ENCODE assay signal across 11 cellular contexts in the genomic region with DNA sequence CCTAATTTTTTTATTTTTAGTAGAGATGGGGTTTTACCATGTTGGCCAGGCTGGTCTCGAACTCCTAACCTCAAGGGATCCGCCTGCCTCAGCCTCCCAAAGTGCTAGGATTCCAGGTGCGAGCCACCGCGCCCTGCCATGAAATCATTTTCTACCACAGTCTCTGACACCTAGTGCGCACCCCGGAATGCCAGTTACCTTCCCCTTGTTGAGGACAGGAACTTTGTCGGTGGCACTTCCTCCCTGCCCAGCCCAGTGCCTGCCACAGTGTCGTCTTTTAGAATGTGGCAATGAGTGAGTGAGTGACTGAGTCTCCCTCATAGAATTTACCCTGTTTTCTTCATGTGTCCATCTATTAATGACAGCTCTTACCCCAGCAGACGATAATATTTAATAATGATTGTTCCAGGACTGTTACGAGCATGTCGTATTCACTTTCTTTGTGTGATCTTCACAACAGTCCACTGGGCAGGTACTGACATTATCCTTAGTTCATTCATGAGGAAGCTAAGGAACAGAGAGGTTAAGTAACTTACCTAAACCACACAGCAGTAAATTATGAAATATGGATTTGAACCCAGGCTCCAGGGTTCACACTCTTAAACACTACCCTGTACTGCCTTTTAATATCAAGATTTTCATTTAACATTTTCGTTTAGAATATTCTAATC. TPM values are rescaled to one million over a fixed set of nuclear protein-coding genes. Genes with fewer than 3 reads are reported as not detected.
DNase-seq lines count a peak whose midpoint lies in the region; ATAC-seq and TF ChIP-seq lines count a peak whose summit lies in the region.
"Had no signal": no experiment of that assay in that cellular context is flagged by ENCODE, and none has a peak within 500 bp of the region (broad histone marks: within the 10 kb centered on the region; RNA-seq: fewer than 3 reads in every experiment).

No MANE protein-coding gene starts in this region.

- no peak for TF ChIP-seq CTCF in activated CD8-positive, alpha-beta T cell treated with anti-CD3 and anti-CD28 coated beads for 36 hours (IDR thresholded peaks at IDR 0.05)
- TF ChIP-seq CTCF in transverse colon (IDR thresholded peaks at IDR 0.05): no peak

- CTCF ChIA-PET in activated CD8-positive, alpha-beta T cell treated with anti-CD3 and anti-CD28 coated beads for 36 hours (lab: Charles Lee): no interaction called here

- no peaks in the 10 kb centered on the region for H3K36me3 Mint-ChIP-seq in activated CD8-positive, alpha-beta T cell treated with anti-CD3 and anti-CD28 coated beads for 36 hours (ENCODE audit: low read depth)
- H3K36me3 Mint-ChIP-seq in immature natural killer cell: peaks cover 0 to 4% (median 0%) of the 10 kb centered on the region in 3 donors

- no peaks in the 10 kb centered on the region for H3K27me3 Mint-ChIP-seq in activated CD8-positive, alpha-beta T cell treated with anti-CD3 and anti-CD28 coated beads for 36 hours
- peaks cover 0 to 11% (median 0%) of the 10 kb centered on the region in 3 donors for H3K27me3 Mint-ChIP-seq in immature natural killer cell (ENCODE audit: low read depth in 3 of 3)

- peak; percentile 83 for DNase-seq in cardiac septum (ENCODE audit: low spot score)
- no peak for DNase-seq in Right ventricle myocardium superior
- DNase-seq in activated CD8-positive, alpha-beta T cell treated with anti-CD3 and anti-CD28 coated beads for 36 hours: no peak
- no peak for DNase-seq in immature natural killer cell
- DNase-seq in transverse colon: no peak
- no peak for DNase-seq in C1 segment of cervical spinal cord (lab: John Stamatoyannopoulos, UW)
- no peak for DNase-seq in hypothalamus (lab: John Stamatoyannopoulos, UW)
- no peak for DNase-seq in COLO668 (lab: John Stamatoyannopoulos, UW; ENCODE audit: unreplicated experiment)
- DNase-seq: COR-L47, NCI-H524 had no signal

- H3K27me3 ChIP-seq in transverse colon: no peaks in the 10 kb centered on the region

- peak overlapping the region in 1 of 4 donors; percentile 94 for H3K4me3 ChIP-seq in transverse colon

- no peaks in the 10 kb centered on the region for H3K9me3 Mint-ChIP-seq in activated CD8-positive, alpha-beta T cell treated with anti-CD3 and anti-CD28 coated beads for 36 hours
- no peaks in the 10 kb centered on the region for H3K9me3 Mint-ChIP-seq in immature natural killer cell

- POLR2A ChIA-PET in activated CD8-positive, alpha-beta T cell treated with anti-CD3 and anti-CD28 coated beads for 36 hours (lab: Charles Lee): interaction anchor here (0.6 kb wide), 1 partner anchor 37 kb away, joined by 3 read pairs; no protein-coding TSS in a partner anchor

- H3K4me3 Mint-ChIP-seq in activated CD8-positive, alpha-beta T cell treated with anti-CD3 and anti-CD28 coated beads for 36 hours: peak overlapping the region; percentile 23
- peak overlapping the region; percentile 84 to 89 (median 88) for H3K4me3 Mint-ChIP-seq in immature natural killer cell

- no peaks in the 10 kb centered on the region for H3K9me3 ChIP-seq in transverse colon

- peak overlapping the region; percentile 37 for H3K27ac Mint-ChIP-seq in activated CD8-positive, alpha-beta T cell treated with anti-CD3 and anti-CD28 coated beads for 36 hours
- peak overlapping the region; percentile 4 to 88 (median 76) for H3K27ac Mint-ChIP-seq in immature natural killer cell

- peaks cover 28% of the 10 kb centered on the region for H3K4me1 Mint-ChIP-seq in activated CD8-positive, alpha-beta T cell treated with anti-CD3 and anti-CD28 coated beads for 36 hours (ENCODE audit: low read depth)
- peaks cover 60 to 65% of the 10 kb centered on the region in 2 donors for H3K4me1 Mint-ChIP-seq in immature natural killer cell

- TF ChIP-seq POLR2A in transverse colon (IDR thresholded peaks at IDR 0.05): no peak

- H3K27ac ChIP-seq in transverse colon: peak overlapping the region in 3 of 4 donors; percentile 91 to 98 (median 96)

- H3K4me1 ChIP-seq in transverse colon: peaks cover 20 to 57% (median 31%) of the 10 kb centered on the region in 4 donors

- no peaks in the 10 kb centered on the region for H3K36me3 ChIP-seq in transverse colon

- ATAC-seq in Right ventricle myocardium superior (ENCODE audit: poor library complexity): no peak
- ATAC-seq in activated CD8-positive, alpha-beta T cell treated with anti-CD3 and anti-CD28 coated beads for 36 hours: no peak

- no peak for TF ChIP-seq EP300 in transverse colon (IDR thresholded peaks at IDR 0.05; ENCODE audit: low read depth)

- 84 to 89% methylated on average over 6 to 13 of the region's 13 CpGs for WGBS in transverse colon (ENCODE audit: low coverage in 1 of 2), 2 donors

- in situ Hi-C loops in transverse colon (cut with MboI; ENCODE audit: low pct_ligation_motif_present in 1 of 4, low pct_unique_long_range_greater_than_20kb in 1 of 4, low sequenced_read_pairs in 3 of 4): no loop called here

- intact Hi-C loops in cardiac septum (cut with DNase I) (no loop called here), Right ventricle myocardium superior (cut with DNase I) (no loop called here), transverse colon (cut with DNase I; ENCODE audit: low total_unique reads) (loop anchor here (10.0 kb wide), 1 partner anchor 475 kb away; no protein-coding TSS in a partner anchor)
- intact Hi-C loops in activated CD8-positive, alpha-beta T cell treated with anti-CD3 and anti-CD28 coated beads for 36 hours (cut with micrococcal nuclease): no loop called here

RNA-seq across cellular contexts. Expression of a gene that starts 1.8 kb away (rescaled TPM):
- total RNA-seq in cardiac septum: 55.1 TPM
- total RNA-seq in Right ventricle myocardium superior: 52.3 TPM
- total RNA-seq in activated CD8-positive, alpha-beta T cell treated with anti-CD3 and anti-CD28 coated beads for 36 hours: 10 to 100 TPM; 23.6 to 24.3 TPM
- 10 to 100 TPM; 17.9 to 45.2 (median 24.5) TPM for polyA plus RNA-seq in immature natural killer cell
- total RNA-seq in transverse colon: 100 to 1,000 TPM in 1 of 4 donors, 10 to 100 TPM in 3; 36.2 to 101 (median 73.3) TPM

RNA-seq across cellular contexts. Expression of a gene that starts 20.1 kb away (rescaled TPM):
- not detected for total RNA-seq in cardiac septum
- not detected for total RNA-seq in Right ventricle myocardium superior
- not detected for total RNA-seq in activated CD8-positive, alpha-beta T cell treated with anti-CD3 and anti-CD28 coated beads for 36 hours
- not detected for polyA plus RNA-seq in immature natural killer cell
- not detected for total RNA-seq in transverse colon
- total RNA-seq: T-helper 2 cell treated with Interferon-gamma antibody and Interleukin-4, amounts not matched to agents 100 ng/mL and 5 ng/mL, for 36 hours had no signal

RNA-seq across cellular contexts. Expression of a gene that starts 57.3 kb away (rescaled TPM):
- total RNA-seq in cardiac septum (26.6 TPM), Right ventricle myocardium superior (20.8 TPM), transverse colon (10 to 100 TPM in 3 of 4 donors, 1 to 10 TPM in 1; 9.8 to 58.0 (median 23.1) TPM)
- 10 to 100 TPM; 36.5 to 40.5 TPM for total RNA-seq in activated CD8-positive, alpha-beta T cell treated with anti-CD3 and anti-CD28 coated beads for 36 hours
- 10 to 100 TPM; 14.5 to 19.6 (median 15.3) TPM for polyA plus RNA-seq in immature natural killer cell
